In the genomic region with DNA sequence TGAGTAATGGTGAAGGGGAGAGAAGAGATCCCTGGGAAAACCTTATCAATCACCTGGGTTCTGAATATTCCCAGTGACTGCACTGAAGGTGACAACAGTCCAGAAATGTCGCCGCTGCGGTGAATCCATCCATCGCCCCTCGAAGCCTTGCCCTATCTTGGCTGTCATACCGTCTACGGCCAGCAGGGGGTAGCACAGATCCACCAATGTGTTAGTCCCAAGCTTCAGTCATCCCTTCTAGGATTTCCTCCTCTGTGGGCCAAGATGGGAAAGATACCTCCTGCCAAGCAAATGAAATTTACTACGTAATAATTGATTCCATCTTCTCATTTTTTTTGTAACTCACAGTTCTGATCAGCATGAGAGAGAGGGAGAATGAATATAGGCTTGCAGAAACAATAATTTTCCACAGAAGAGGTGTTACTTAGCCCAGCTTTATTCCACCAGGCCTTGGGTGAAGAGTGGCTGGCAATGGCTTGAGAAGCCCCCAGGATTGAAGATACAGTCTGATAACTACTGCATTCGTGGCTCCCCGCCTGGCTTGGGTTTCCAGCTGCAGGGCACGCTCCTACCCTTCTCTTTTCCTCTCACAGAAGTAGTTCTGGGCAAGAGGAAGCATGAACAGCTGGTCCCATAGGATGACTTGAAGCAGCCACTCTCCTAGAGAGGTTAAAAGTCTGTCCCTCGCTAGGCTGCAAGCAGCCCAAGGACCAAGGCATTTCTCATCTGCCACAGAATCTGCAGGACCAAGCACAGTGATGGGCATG, we compare ENCODE assay signal across 8 cellular contexts. TPM values are rescaled to one million over a fixed set of nuclear protein-coding genes. Genes with fewer than 3 reads are reported as not detected.
A peak's percentile ranks its signal among the peaks of the same experiment; 100 is the strongest.
DNase-seq lines count a peak whose midpoint lies in the region; ATAC-seq and TF ChIP-seq lines count a peak whose summit lies in the region.

No MANE protein-coding gene starts in this region.

- H3K4me3 ChIP-seq in GM12875 (ENCODE audit: low read depth, low read length) (no peak overlapping the region), sigmoid colon (no peak overlapping the region)

- no peak overlapping the region for H3K27ac ChIP-seq in sigmoid colon

- H3K27me3 ChIP-seq in sigmoid colon: peaks cover 7 to 31% (median 18%) of the 10 kb centered on the region in 3 donors

- H3K4me1 ChIP-seq in sigmoid colon: peaks cover 0 to 20% (median 14%) of the 10 kb centered on the region in 4 donors

- TF ChIP-seq POLR2A in sigmoid colon (IDR thresholded peaks at IDR 0.05) (no peak), GM18505 (IDR thresholded peaks at IDR 0.05; ENCODE audit: borderline replicate concordance, extremely low read depth, insufficient read depth, insufficient read length) (no peak)

- ATAC-seq in left ventricle myocardium superior (peak; percentile 80), GM18498 (IDR thresholded peaks at IDR 0.05; ENCODE audit: unreplicated experiment) (no peak), GM18505 (IDR thresholded peaks at IDR 0.05; ENCODE audit: unreplicated experiment) (no peak)

- DNase-seq in NCI-H1930 (lab: John Stamatoyannopoulos, UW): peak; percentile 63 to 80
- peak; percentile 92 for DNase-seq in T-helper 9 cell
- peak in 55 of 58 donors; percentile 29 to 97 (median 66) for DNase-seq in anterior cingulate cortex (lab: John Stamatoyannopoulos, UW)
- peak; percentile 92 for DNase-seq in left ventricle myocardium superior
- DNase-seq in sigmoid colon: peak; percentile 90

- TF ChIP-seq CTCF in GM12875 (IDR thresholded peaks at IDR 0.05; ENCODE audit: borderline replicate concordance, insufficient read depth, low read depth, low read length) (peak; percentile 86), sigmoid colon (IDR thresholded peaks at IDR 0.05) (peak; percentile 90 to 99 (median 96))

- no peaks in the 10 kb centered on the region for H3K9me3 ChIP-seq in sigmoid colon

- intact Hi-C loops in left ventricle myocardium superior (cut with micrococcal nuclease) (loop anchor here (10.0 kb wide), 1 partner anchor 166 kb away; no protein-coding TSS in a partner anchor), sigmoid colon (cut with DNase I) (loop anchor here (1.0 to 5.0 kb wide), 2 partner anchors 58 to 166 kb away; no protein-coding TSS in a partner anchor)

- WGBS in sigmoid colon, 2 donors: 10 to 20% methylated on average over 12 of the region's 12 CpGs

- no peaks in the 10 kb centered on the region for H3K36me3 ChIP-seq in sigmoid colon

- no peak for TF ChIP-seq EP300 in sigmoid colon (IDR thresholded peaks at IDR 0.05)

RNA-seq across cellular contexts. Expression of gene FMNL1, which starts 2.6 kb away (rescaled TPM):
- 14.0 TPM for total RNA-seq in left ventricle myocardium superior
- 10 to 100 TPM in 3 of 4 donors, 1 to 10 TPM in 1; 8.9 to 12.7 (median 11.0) TPM for total RNA-seq in sigmoid colon
- 10 to 100 TPM in 2 of 3 donors, 1 to 10 TPM in 1; 9.2 to 35.5 (median 10.8) TPM for polyA plus RNA-seq in sigmoid colon

RNA-seq across cellular contexts. Expression of gene SPATA32, which starts 42.8 kb away (rescaled TPM):
- not detected for total RNA-seq in left ventricle myocardium superior
- not detected for total RNA-seq in sigmoid colon
- polyA plus RNA-seq in sigmoid colon: under 1 TPM in 1 of 3 donors, not detected in 2; 0.07 TPM

RNA-seq across cellular contexts. Expression of gene HEXIM2, which starts 57.4 kb away (rescaled TPM):
- 8.9 TPM for total RNA-seq in left ventricle myocardium superior
- 10 to 100 TPM in 2 of 4 donors, 1 to 10 TPM in 2; 7.5 to 14.7 (median 11.2) TPM for total RNA-seq in sigmoid colon
- 1 to 10 TPM; 1.8 to 7.8 (median 6.6) TPM for polyA plus RNA-seq in sigmoid colon
